8 cellular contexts compared by ENCODE assay signal in the genomic region with DNA sequence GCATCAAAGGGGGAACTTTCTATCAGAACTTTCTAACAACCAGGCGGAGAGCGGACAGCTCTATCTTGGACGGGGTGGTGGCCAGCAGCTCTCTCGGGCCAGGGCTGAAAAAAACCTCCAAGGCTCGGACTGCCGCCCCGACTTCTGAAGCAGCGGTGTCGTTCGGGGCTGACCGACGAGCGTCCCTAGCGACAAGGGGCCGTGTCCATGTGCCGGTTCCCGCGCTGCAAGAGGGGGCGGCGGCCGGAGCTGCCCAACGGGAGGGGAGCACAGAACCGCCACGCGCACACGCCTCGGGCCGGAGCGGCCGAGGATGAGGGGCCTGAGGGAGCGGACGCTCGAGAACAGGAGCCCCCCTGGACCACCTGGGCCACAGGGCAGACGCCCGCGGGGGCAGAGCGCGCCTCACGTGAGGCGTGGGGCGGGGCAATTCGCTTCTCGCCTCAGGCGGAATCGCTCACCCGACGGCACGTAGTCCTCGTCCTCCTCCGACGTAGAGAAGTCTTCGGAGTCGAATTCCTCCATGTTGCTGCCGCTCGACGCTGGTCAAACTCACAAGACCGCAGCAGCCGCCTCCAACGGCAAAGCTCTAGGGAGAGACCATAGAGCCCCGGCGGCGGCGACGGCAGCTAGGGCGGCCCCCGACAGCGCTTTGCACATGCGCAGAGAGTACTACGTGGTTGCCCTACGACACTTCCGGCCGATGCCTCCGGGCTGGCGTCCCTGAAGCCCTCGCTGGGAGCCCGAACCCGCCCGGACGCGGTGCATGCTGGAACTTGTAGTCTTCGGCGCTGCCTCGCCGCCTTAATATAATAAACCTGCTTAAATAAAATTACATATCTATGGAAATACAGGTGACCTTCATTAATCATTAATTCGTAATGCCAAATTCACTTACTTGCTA. TPM values are rescaled to one million over a fixed set of nuclear protein-coding genes. Genes with fewer than 3 reads are reported as not detected.
A peak's percentile ranks its signal among the peaks of the same experiment; 100 is the strongest.
DNase-seq lines count a peak whose midpoint lies in the region; FAIRE-seq and TF ChIP-seq lines count a peak whose summit lies in the region.

A gene (minus strand): TSS at position 676 of the 904 bp plus-strand sequence. CDS start 151 bp downstream, at position 525.

- H3K27me3 ChIP-seq in neutrophil: no peaks in the 10 kb centered on the region

- H3K4me3 ChIP-seq in HEK293 (ENCODE audit: low read depth, low read length) (peak within 1 kb of the TSS; percentile 78), neutrophil (ENCODE audit: low read depth in 1 of 2, low read length in 1 of 2) (peak within 1 kb of the TSS; percentile 83 to 84)

- peak; percentile 87 for TF ChIP-seq CTCF in HEK293 (tag by site-specific recombination; IDR thresholded peaks at IDR 0.05)
- peak; percentile 40 for TF ChIP-seq CTCF in neutrophil (IDR thresholded peaks at IDR 0.05)

- no peak for FAIRE-seq in frontal cortex (lab: Jason Lieb, UNC)

- peak within 1 kb of the TSS; percentile 81 for H3K4me3 Mint-ChIP-seq in activated naive CD4-positive, alpha-beta T cell treated with anti-CD3 and anti-CD28 coated beads for 36 hours

- in situ Hi-C loops in SK-MEL-5 (cut with HindIII; ENCODE audit: low pct_unique_long_range_greater_than_20kb, low sequenced_read_pairs): no loop called here

- no peaks in the 10 kb centered on the region for H3K4me1 ChIP-seq in HEK293 (ENCODE audit: control insufficient read depth, insufficient read depth, low read length)
- H3K4me1 ChIP-seq in neutrophil (ENCODE audit: control insufficient read depth in 1 of 2, insufficient read depth in 1 of 2, low read depth in 1 of 2, low read length in 1 of 2): peaks cover 16 to 18% of the 10 kb centered on the region in 2 experiments

- H3K9me3 ChIP-seq in HEK293 (ENCODE audit: control insufficient read depth, insufficient read depth, low read depth, low read length) (no peaks in the 10 kb centered on the region), neutrophil (no peaks in the 10 kb centered on the region)

- peak; percentile 80 for DNase-seq in GF-D8 (lab: John Stamatoyannopoulos, UW)
- DNase-seq in MV-4-11 (lab: John Stamatoyannopoulos, UW): peak; percentile 93
- DNase-seq in SK-MEL-5 (ENCODE audit: low read depth, low spot score): peak; percentile 94
- DNase-seq in activated naive CD4-positive, alpha-beta T cell treated with anti-CD3 and anti-CD28 coated beads for 36 hours: peak; percentile 96
- peak; percentile 93 to 95 for DNase-seq in frontal cortex (ENCODE audit: low spot score in 2 of 2)
- DNase-seq in substantia nigra (lab: John Stamatoyannopoulos, UW): peak; percentile 77 to 97 (median 93)

- peaks cover 11% of the 10 kb centered on the region for H3K36me3 Mint-ChIP-seq in activated naive CD4-positive, alpha-beta T cell treated with anti-CD3 and anti-CD28 coated beads for 36 hours (ENCODE audit: low read depth)

- H3K36me3 ChIP-seq in HEK293 (ENCODE audit: control insufficient read depth in 2 of 2, insufficient read depth in 1 of 2, low read length in 2 of 2): peaks cover 0 to 3% of the 10 kb centered on the region in 2 experiments; a peak in 1 of 3 replicates
- H3K36me3 ChIP-seq in neutrophil: no peaks in the 10 kb centered on the region

- H3K27ac Mint-ChIP-seq in activated naive CD4-positive, alpha-beta T cell treated with anti-CD3 and anti-CD28 coated beads for 36 hours: peak within 1 kb of the TSS; percentile 93

- no peaks in the 10 kb centered on the region for H3K27me3 Mint-ChIP-seq in activated naive CD4-positive, alpha-beta T cell treated with anti-CD3 and anti-CD28 coated beads for 36 hours (ENCODE audit: low read depth)

- intact Hi-C loops in activated naive CD4-positive, alpha-beta T cell treated with anti-CD3 and anti-CD28 coated beads for 36 hours (cut with micrococcal nuclease): loop anchor here (1.0 to 10.0 kb wide), 13 partner anchors 31 to 1757 kb away; a partner anchor contains a TSS

- H3K9me3 Mint-ChIP-seq in activated naive CD4-positive, alpha-beta T cell treated with anti-CD3 and anti-CD28 coated beads for 36 hours: no peaks in the 10 kb centered on the region

- H3K27ac ChIP-seq in HEK293 (ENCODE audit: extremely low read depth, low read depth, low read length): peak within 1 kb of the TSS; percentile 73; the same call in 1 of the 2 replicates
- H3K27ac ChIP-seq in neutrophil: peak within 1 kb of the TSS; percentile 83
- peak within 1 kb of the TSS; percentile 87 for H3K27ac ChIP-seq in substantia nigra (ENCODE audit: low read depth, low read length, poor library complexity, severe bottlenecking)

- CTCF ChIA-PET in HEK293 (lab: Yijun Ruan, JAX): interaction anchor here (0.6 to 1.6 kb wide), 8 partner anchors 9 to 234 kb away, joined by 3 to 8 read pairs (median 3); no protein-coding TSS in a partner anchor
- CTCF ChIA-PET in activated naive CD4-positive, alpha-beta T cell treated with anti-CD3 and anti-CD28 coated beads for 36 hours (lab: Charles Lee): interaction anchor here (0.6 to 2.0 kb wide), 6 partner anchors 10 to 880 kb away, joined by 3 to 12 read pairs (median 4); a partner anchor contains a TSS

- POLR2A ChIA-PET in HEK293 (lab: Yijun Ruan, JAX): interaction anchor here (0.5 to 2.0 kb wide), 9 partner anchors 12 to 229 kb away, joined by 3 to 10 read pairs (median 4); a partner anchor contains a TSS

- H3K4me1 Mint-ChIP-seq in activated naive CD4-positive, alpha-beta T cell treated with anti-CD3 and anti-CD28 coated beads for 36 hours (ENCODE audit: low read depth): peaks cover 30% of the 10 kb centered on the region

TF ChIP-seq in HEK293, 187 proteins besides CTCF, POLR2A, EP300 and RAD21 (continues in another document):
- TF ChIP-seq, protein P1, sequence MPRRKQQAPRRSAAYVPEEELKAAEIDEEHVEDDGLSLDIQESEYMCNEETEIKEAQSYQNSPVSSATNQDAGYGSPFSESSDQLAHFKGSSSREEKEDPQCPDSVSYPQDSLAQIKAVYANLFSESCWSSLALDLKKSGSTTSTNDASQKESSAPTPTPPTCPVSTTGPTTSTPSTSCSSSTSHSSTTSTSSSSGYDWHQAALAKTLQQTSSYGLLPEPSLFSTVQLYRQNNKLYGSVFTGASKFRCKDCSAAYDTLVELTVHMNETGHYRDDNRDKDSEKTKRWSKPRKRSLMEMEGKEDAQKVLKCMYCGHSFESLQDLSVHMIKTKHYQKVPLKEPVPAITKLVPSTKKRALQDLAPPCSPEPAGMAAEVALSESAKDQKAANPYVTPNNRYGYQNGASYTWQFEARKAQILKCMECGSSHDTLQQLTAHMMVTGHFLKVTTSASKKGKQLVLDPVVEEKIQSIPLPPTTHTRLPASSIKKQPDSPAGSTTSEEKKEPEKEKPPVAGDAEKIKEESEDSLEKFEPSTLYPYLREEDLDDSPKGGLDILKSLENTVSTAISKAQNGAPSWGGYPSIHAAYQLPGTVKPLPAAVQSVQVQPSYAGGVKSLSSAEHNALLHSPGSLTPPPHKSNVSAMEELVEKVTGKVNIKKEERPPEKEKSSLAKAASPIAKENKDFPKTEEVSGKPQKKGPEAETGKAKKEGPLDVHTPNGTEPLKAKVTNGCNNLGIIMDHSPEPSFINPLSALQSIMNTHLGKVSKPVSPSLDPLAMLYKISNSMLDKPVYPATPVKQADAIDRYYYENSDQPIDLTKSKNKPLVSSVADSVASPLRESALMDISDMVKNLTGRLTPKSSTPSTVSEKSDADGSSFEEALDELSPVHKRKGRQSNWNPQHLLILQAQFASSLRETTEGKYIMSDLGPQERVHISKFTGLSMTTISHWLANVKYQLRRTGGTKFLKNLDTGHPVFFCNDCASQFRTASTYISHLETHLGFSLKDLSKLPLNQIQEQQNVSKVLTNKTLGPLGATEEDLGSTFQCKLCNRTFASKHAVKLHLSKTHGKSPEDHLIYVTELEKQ (tag by site-specific recombination; IDR thresholded peaks at IDR 0.05; ENCODE audit: borderline replicate concordance): no peak
- TF ChIP-seq ZNF239 (tag by site-specific recombination; IDR thresholded peaks at IDR 0.05): no peak
- TF ChIP-seq, protein P2, sequence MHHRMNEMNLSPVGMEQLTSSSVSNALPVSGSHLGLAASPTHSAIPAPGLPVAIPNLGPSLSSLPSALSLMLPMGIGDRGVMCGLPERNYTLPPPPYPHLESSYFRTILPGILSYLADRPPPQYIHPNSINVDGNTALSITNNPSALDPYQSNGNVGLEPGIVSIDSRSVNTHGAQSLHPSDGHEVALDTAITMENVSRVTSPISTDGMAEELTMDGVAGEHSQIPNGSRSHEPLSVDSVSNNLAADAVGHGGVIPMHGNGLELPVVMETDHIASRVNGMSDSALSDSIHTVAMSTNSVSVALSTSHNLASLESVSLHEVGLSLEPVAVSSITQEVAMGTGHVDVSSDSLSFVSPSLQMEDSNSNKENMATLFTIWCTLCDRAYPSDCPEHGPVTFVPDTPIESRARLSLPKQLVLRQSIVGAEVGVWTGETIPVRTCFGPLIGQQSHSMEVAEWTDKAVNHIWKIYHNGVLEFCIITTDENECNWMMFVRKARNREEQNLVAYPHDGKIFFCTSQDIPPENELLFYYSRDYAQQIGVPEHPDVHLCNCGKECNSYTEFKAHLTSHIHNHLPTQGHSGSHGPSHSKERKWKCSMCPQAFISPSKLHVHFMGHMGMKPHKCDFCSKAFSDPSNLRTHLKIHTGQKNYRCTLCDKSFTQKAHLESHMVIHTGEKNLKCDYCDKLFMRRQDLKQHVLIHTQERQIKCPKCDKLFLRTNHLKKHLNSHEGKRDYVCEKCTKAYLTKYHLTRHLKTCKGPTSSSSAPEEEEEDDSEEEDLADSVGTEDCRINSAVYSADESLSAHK (tag by site-specific recombination; IDR thresholded peaks at IDR 0.05): no peak; the same call in 1 of the 2 replicates
- TF ChIP-seq BCL11B (tag by site-specific recombination; IDR thresholded peaks at IDR 0.05; ENCODE audit: low read depth): no peak
- TF ChIP-seq ZNF549 (tag by site-specific recombination; IDR thresholded peaks at IDR 0.05): no peak

RNA-seq across cellular contexts. Expression of the gene that starts here (rescaled TPM):
- 24.8 and 25.1 TPM in 2 replicates for total RNA-seq in SK-MEL-5 (2014; rRNA removed; shearing (Covaris generic))
- 13.0 and 21.7 TPM in 2 replicates for polyA plus RNA-seq in SK-MEL-5 (2015; cell fraction: cytosol; rRNA removed)
- 28.4 and 36.6 TPM in 2 replicates for polyA plus RNA-seq in SK-MEL-5 (2015; cell fraction: nucleus; rRNA removed)
- 10 to 100 TPM; 37.2 to 44.1 TPM for total RNA-seq in activated naive CD4-positive, alpha-beta T cell treated with anti-CD3 and anti-CD28 coated beads for 36 hours
- total RNA-seq in frontal cortex: 60.3 TPM

Comparison
In these comparisons a context has a peak if more than half of its experiments do, and no peak if none do; other contexts are left out.
1. Peak in every context shown above with its lines: DNase-seq, H3K4me3 ChIP-seq and H3K27ac ChIP-seq.